ENCODE assay signal across 1 cellular context in the genomic region with DNA sequence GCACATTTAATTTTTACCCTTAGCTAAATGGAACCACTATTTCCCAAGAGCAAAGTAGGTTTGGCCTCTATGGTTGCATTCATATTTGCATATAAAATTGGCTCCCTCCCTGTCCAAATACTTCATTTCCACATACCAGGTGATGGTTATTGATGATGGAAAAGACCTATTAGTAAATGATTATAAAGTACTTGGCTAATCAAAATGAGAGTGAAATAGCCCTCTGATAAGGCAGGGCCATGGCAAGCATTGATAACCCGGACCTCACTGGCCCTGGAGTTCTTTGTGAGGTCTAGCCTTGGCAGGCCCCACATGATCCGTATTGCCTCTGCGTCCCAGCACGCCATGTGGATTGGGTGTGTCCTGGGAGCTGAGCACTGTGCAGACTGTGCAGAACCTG.
TF ChIP-seq lines count a peak whose summit lies in the region.

No MANE protein-coding gene starts in this region.

TF ChIP-seq in H1, 55 proteins besides CTCF, POLR2A, EP300 and RAD21:
- TF ChIP-seq BCL11A (IDR thresholded peaks at IDR 0.05; ENCODE audit: low read depth in 2 of 2, low read length in 2 of 2) = no peak
- TF ChIP-seq SUZ12 (IDR thresholded peaks at IDR 0.05; ENCODE audit: low read length) = no peak
- TF ChIP-seq RNF2 (IDR thresholded peaks at IDR 0.05; ENCODE audit: borderline replicate concordance, low read depth, low read length, missing control alignments, poor library complexity, severe bottlenecking) = no peak
- no peak for TF ChIP-seq CBX5 (IDR thresholded peaks at IDR 0.05; ENCODE audit: low read depth, low read length)
- no peak for TF ChIP-seq TEAD4 (IDR thresholded peaks at IDR 0.05; ENCODE audit: low read depth, low read length)
- no peak for TF ChIP-seq EZH2 (IDR thresholded peaks at IDR 0.05; ENCODE audit: low read depth, low read length, severe bottlenecking)
- TF ChIP-seq, protein P1, sequence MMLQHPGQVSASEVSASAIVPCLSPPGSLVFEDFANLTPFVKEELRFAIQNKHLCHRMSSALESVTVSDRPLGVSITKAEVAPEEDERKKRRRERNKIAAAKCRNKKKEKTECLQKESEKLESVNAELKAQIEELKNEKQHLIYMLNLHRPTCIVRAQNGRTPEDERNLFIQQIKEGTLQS (IDR thresholded peaks at IDR 0.05; ENCODE audit: insufficient read depth, low read depth, low read length) = no peak
- no peak for TF ChIP-seq KDM4A (IDR thresholded peaks at IDR 0.05; ENCODE audit: low read depth, low read length, severe bottlenecking)
- TF ChIP-seq SAP30 (IDR thresholded peaks at IDR 0.05; ENCODE audit: insufficient read depth, insufficient replicate concordance, low read length) = no peak
- TF ChIP-seq POU5F1 (IDR thresholded peaks at IDR 0.05; ENCODE audit: low read depth, low read length) = no peak
- no peak for TF ChIP-seq TAF1 (IDR thresholded peaks at IDR 0.05; ENCODE audit: low read depth, low read length)
- no peak for TF ChIP-seq CHD1 (IDR thresholded peaks at IDR 0.05; ENCODE audit: low read depth, low read length)
- TF ChIP-seq YY1 (IDR thresholded peaks at IDR 0.05; ENCODE audit: low read depth, low read length) = no peak
- no peak for TF ChIP-seq HDAC2 (IDR thresholded peaks at IDR 0.05; ENCODE audit: borderline replicate concordance in 1 of 2, low read depth in 2 of 2, low read length in 2 of 2)
